Comparison of ENCODE assay signal across 17 cellular contexts in the genomic region with DNA sequence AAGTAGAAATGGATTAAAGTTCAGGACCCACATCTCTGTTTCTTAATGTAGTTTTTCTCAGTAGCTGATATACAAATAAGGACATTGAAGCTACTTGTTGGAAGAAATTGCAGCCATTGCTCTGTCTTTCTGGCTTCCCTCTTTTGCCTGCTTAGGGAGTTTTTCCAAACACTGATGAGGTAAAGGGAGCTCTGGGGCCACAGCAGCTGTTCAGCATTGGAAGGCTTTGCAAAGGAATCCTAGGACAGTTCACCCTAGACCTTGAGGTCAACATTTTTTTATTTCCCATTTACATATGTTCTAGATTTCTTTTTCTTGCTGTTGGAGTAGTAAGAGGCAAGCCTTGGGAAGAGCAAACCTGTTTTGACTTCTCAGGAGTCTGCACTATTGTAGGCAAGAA.
DNase-seq lines count a peak whose midpoint lies in the region; ATAC-seq and TF ChIP-seq lines count a peak whose summit lies in the region.
"Had no signal": no experiment of that assay in that cellular context is flagged by ENCODE, and none has a peak within 500 bp of the region (broad histone marks: within the 10 kb centered on the region; RNA-seq: fewer than 3 reads in every experiment).

No MANE protein-coding gene starts in this region.

- no peaks in the 10 kb centered on the region for H3K79me2 ChIP-seq in GM23338 (replicated peaks; ENCODE audit: insufficient read depth)

- intact Hi-C loops in left ventricle myocardium superior (cut with micrococcal nuclease), result no loop called here

- DNase-seq in GM23338 (ENCODE audit: low spot score), result no peak
- DNase-seq in LHCN-M2 (ENCODE audit: low read depth), result peak; percentile 84
- DNase-seq in SJCRH30, result peak; percentile 64 to 83
- peak; percentile 80 for DNase-seq in myocyte (ENCODE audit: low read depth)
- DNase-seq in left ventricle myocardium superior, result no peak
- no peak for DNase-seq in NCI-H2107 treated with DMSO at 0.1 percent for 48 hours (lab: John Stamatoyannopoulos, UW; ENCODE audit: unreplicated experiment)
- DNase-seq in AG08396 (ENCODE audit: low spot score), result no peak
- DNase-seq: AML-193; BE2C; CD4-positive, alpha-beta T cell; CD8-positive, alpha-beta memory T cell; DMS153; DND-41; H9 had no signal

- H3F3A ChIP-seq in GM23338 (replicated peaks; ENCODE audit: low read depth), result no peaks in the 10 kb centered on the region

- H3K4me3 ChIP-seq in GM23338 (no peak overlapping the region), SJCRH30 (no peak overlapping the region)
- H3K4me3 ChIP-seq: BLaER1 treated with 17β-estradiol and CSF1 and Interleukin-3, amounts not matched to agents 10 nM and 100 nM had no signal

- peaks cover 9% of the 10 kb centered on the region; the same call in 2 of the 3 replicates for H3K36me3 Mint-ChIP-seq in GM23338 (ENCODE audit: low read depth)
- H3K36me3 Mint-ChIP-seq: CD14-positive monocyte; CD8-positive, alpha-beta memory T cell had no signal

- H4K20me1 ChIP-seq in GM23338 (replicated peaks; ENCODE audit: insufficient read depth), result no peaks in the 10 kb centered on the region
- H4K20me1 ChIP-seq: BLaER1 treated with 17β-estradiol and CSF1 and Interleukin-3, amounts not matched to agents 10 nM and 100 nM had no signal

- peaks cover 26% of the 10 kb centered on the region for H3K4me1 Mint-ChIP-seq in GM23338
- H3K4me1 Mint-ChIP-seq: CD14-positive monocyte; CD8-positive, alpha-beta memory T cell had no signal

- ATAC-seq in GM23338 (no peak), left ventricle myocardium superior (no peak)
- ATAC-seq: HCT116 had no signal

- H3K4me3 Mint-ChIP-seq in GM23338, result no peak overlapping the region
- H3K4me3 Mint-ChIP-seq: CD14-positive monocyte; CD4-positive, alpha-beta T cell; CD8-positive, alpha-beta memory T cell; H9 had no signal

- H3K36me3 ChIP-seq in GM23338 (ENCODE audit: insufficient read depth), result no peaks in the 10 kb centered on the region
- H3K36me3 ChIP-seq in SJCRH30, result no peaks in the 10 kb centered on the region
- H3K36me3 ChIP-seq: BE2C; BLaER1 treated with 17β-estradiol and CSF1 and Interleukin-3, amounts not matched to agents 10 nM and 100 nM had no signal

- H2AFZ ChIP-seq in GM23338, result no peak overlapping the region

- no peaks in the 10 kb centered on the region for H3K9me2 ChIP-seq in GM23338 (ENCODE audit: insufficient read depth)

- H3K27me3 ChIP-seq in GM23338 (ENCODE audit: insufficient read depth) (no peaks in the 10 kb centered on the region), SJCRH30 (no peaks in the 10 kb centered on the region)
- H3K27me3 ChIP-seq: BE2C; BLaER1 treated with 17β-estradiol and CSF1 and Interleukin-3, amounts not matched to agents 10 nM and 100 nM had no signal

- peaks cover 9% of the 10 kb centered on the region for H3K9me3 Mint-ChIP-seq in GM23338

- no peaks in the 10 kb centered on the region for H3K9me3 ChIP-seq in SJCRH30 (replicated peaks)
- H3K9me3 ChIP-seq: BE2C had no signal

- peak overlapping the region; percentile 33; the same call in 1 of the 2 replicates for H3K4me2 ChIP-seq in GM23338
- H3K4me2 ChIP-seq: BLaER1 treated with 17β-estradiol and CSF1 and Interleukin-3, amounts not matched to agents 10 nM and 100 nM had no signal

- no peak overlapping the region for H3K27ac ChIP-seq in GM23338 (ENCODE audit: low read depth)
- H3K27ac ChIP-seq in SJCRH30, result peak overlapping the region; percentile 38
- H3K27ac ChIP-seq: BLaER1 treated with 17β-estradiol and CSF1 and Interleukin-3, amounts not matched to agents 10 nM and 100 nM had no signal

- peaks cover 26% of the 10 kb centered on the region for H3K4me1 ChIP-seq in GM23338 (ENCODE audit: insufficient read depth)
- peaks cover 43% of the 10 kb centered on the region for H3K4me1 ChIP-seq in SJCRH30
- H3K4me1 ChIP-seq: BE2C; BLaER1 treated with 17β-estradiol and CSF1 and Interleukin-3, amounts not matched to agents 10 nM and 100 nM had no signal

- H3K27ac Mint-ChIP-seq in GM23338, result no peak overlapping the region
- H3K27ac Mint-ChIP-seq: CD14-positive monocyte; CD4-positive, alpha-beta T cell; CD8-positive, alpha-beta memory T cell had no signal

- no peak for TF ChIP-seq CTCF in GM23338 (conservative IDR thresholded peaks at IDR 0.05; ENCODE audit: low read depth in 2 of 2)

- H3K27me3 Mint-ChIP-seq in GM23338 (ENCODE audit: insufficient read depth, low read depth, poor library complexity), result no peaks in the 10 kb centered on the region

TF ChIP-seq in GM23338, 12 proteins besides CTCF, POLR2A, EP300 and RAD21:
- TF ChIP-seq ZNF114 (CRISPR knock-in tag; IDR thresholded peaks at IDR 0.05) (no peak), NANOG (IDR thresholded peaks at IDR 0.05; ENCODE audit: borderline replicate concordance) (no peak)
- TF ChIP-seq, protein P1, sequence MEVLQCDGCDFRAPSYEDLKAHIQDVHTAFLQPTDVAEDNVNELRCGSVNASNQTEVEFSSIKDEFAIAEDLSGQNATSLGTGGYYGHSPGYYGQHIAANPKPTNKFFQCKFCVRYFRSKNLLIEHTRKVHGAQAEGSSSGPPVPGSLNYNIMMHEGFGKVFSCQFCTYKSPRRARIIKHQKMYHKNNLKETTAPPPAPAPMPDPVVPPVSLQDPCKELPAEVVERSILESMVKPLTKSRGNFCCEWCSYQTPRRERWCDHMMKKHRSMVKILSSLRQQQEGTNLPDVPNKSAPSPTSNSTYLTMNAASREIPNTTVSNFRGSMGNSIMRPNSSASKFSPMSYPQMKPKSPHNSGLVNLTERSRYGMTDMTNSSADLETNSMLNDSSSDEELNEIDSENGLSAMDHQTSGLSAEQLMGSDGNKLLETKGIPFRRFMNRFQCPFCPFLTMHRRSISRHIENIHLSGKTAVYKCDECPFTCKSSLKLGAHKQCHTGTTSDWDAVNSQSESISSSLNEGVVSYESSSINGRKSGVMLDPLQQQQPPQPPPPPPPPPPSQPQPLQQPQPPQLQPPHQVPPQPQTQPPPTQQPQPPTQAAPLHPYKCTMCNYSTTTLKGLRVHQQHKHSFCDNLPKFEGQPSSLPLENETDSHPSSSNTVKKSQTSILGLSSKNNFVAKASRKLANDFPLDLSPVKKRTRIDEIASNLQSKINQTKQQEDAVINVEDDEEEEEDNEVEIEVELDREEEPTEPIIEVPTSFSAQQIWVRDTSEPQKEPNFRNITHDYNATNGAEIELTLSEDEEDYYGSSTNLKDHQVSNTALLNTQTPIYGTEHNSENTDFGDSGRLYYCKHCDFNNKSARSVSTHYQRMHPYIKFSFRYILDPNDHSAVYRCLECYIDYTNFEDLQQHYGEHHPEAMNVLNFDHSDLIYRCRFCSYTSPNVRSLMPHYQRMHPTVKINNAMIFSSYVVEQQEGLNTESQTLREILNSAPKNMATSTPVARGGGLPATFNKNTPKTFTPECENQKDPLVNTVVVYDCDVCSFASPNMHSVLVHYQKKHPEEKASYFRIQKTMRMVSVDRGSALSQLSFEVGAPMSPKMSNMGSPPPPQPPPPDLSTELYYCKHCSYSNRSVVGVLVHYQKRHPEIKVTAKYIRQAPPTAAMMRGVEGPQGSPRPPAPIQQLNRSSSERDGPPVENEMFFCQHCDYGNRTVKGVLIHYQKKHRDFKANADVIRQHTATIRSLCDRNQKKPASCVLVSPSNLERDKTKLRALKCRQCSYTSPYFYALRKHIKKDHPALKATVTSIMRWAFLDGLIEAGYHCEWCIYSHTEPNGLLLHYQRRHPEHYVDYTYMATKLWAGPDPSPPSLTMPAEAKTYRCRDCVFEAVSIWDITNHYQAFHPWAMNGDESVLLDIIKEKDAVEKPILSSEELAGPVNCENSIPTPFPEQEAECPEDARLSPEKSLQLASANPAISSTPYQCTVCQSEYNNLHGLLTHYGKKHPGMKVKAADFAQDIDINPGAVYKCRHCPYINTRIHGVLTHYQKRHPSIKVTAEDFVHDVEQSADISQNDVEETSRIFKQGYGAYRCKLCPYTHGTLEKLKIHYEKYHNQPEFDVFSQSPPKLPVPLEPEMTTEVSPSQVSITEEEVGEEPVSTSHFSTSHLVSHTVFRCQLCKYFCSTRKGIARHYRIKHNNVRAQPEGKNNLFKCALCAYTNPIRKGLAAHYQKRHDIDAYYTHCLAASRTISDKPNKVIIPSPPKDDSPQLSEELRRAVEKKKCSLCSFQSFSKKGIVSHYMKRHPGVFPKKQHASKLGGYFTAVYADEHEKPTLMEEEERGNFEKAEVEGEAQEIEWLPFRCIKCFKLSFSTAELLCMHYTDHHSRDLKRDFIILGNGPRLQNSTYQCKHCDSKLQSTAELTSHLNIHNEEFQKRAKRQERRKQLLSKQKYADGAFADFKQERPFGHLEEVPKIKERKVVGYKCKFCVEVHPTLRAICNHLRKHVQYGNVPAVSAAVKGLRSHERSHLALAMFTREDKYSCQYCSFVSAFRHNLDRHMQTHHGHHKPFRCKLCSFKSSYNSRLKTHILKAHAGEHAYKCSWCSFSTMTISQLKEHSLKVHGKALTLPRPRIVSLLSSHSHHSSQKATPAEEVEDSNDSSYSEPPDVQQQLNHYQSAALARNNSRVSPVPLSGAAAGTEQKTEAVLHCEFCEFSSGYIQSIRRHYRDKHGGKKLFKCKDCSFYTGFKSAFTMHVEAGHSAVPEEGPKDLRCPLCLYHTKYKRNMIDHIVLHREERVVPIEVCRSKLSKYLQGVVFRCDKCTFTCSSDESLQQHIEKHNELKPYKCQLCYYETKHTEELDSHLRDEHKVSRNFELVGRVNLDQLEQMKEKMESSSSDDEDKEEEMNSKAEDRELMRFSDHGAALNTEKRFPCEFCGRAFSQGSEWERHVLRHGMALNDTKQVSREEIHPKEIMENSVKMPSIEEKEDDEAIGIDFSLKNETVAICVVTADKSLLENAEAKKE (CRISPR knock-in tag; IDR thresholded peaks at IDR 0.05), result no peak

Comparison
In these comparisons a context has a peak if more than half of its experiments do, and no peak if none do; other contexts are left out.
1. DNase-seq: peak in LHCN-M2 (single experiment), SJCRH30 (2 of 2) and myocyte (single experiment); none in GM23338 (single experiment), left ventricle myocardium superior (single experiment), NCI-H2107 treated with DMSO at 0.1 percent for 48 hours (single experiment) and AG08396 (single experiment).